In the genomic region with DNA sequence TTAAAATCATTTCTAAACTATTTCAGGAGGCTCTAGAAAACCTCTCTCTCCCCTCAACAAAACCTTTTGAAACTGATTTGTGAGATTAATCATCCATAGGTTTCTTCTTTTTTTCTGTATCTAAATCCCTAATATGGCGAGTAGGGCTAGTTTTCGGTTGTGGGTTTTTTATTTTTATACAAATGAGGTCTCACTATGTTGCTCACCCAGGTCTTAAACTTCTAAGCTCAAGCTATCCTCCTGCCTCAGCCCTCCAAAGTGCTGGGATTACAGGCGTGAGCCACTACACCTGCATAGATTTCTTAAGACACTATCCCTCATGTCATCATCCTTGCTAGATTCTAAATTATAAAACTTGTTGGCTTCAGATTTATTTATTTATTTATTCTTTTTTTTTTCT, we compare ENCODE assay signal across 37 cellular contexts.
"Had no signal": no experiment of that assay in that cellular context is flagged by ENCODE, and none has a peak within 500 bp of the region (broad histone marks: within the 10 kb centered on the region; RNA-seq: fewer than 3 reads in every experiment).

No MANE protein-coding gene starts in this region.

- H3K4me3 ChIP-seq: ascending aorta, cardiac muscle cell, colonic mucosa had no signal

- DNase-seq: activated B cell treated with CpG ODN at 0.5 μM for 24 hours; activated CD4-positive, alpha-beta memory T cell treated with anti-CD3 and anti-CD28 coated beads for 36 hours; activated CD4-positive, alpha-beta T cell treated with anti-CD3 and anti-CD28 coated beads for 4 hours; activated CD4-positive, alpha-beta T cell treated with anti-CD3 and anti-CD28 coated beads, Interleukin-2, amount 10 ng/mL, durations not matched to agents 24 days and 14 days; activated CD4-positive, alpha-beta T cell treated with anti-CD3 and anti-CD28 coated beads, Interleukin-2, amount 50 U/mL, for 1 hour; activated CD4-positive, alpha-beta T cell treated with anti-CD3 and anti-CD28 coated beads, Interleukin-2, amount 50 U/mL, for 4 hours; activated CD4-positive, CD25-positive, alpha-beta regulatory T cell treated with anti-CD3 and anti-CD28 coated beads, Interleukin-2, amount 50 U/mL, for 72 hours; activated CD8-positive, alpha-beta memory T cell treated with anti-CD3 and anti-CD28 coated beads, Interleukin-2, amount 50 U/mL, for 4 hours; activated CD8-positive, alpha-beta T cell treated with anti-CD3 and anti-CD28 coated beads for 36 hours; activated effector memory CD4-positive, alpha-beta T cell treated with Interleukin-2 at 50 U/mL for 16 hours; activated gamma-delta T cell; activated naive CD4-positive, alpha-beta T cell treated with anti-CD3 and anti-CD28 coated beads, Interleukin-2, amount 10 ng/mL, durations not matched to agents 7 days and 5 days; activated naive CD4-positive, alpha-beta T cell treated with Interleukin-2 at 50 U/mL for 16 hours; activated naive CD8-positive, alpha-beta T cell treated with anti-CD3 and anti-CD28 coated beads, Interleukin-2, amount 10 ng/mL, durations not matched to agents 7 days and 5 days; activated naive CD8-positive, alpha-beta T cell treated with anti-CD3 and anti-CD28 coated beads, Interleukin-2, amount 50 U/mL, for 24 hours; activated T-cell treated with anti-CD3 and anti-CD28 coated beads for 4 hours; activated T-cell treated with anti-CD3 and anti-CD28 coated beads, Interleukin-2, amount 50 U/mL, for 1 hour; activated T-cell treated with anti-CD3 and anti-CD28 coated beads, Interleukin-2, amount 50 U/mL, for 4 hours; activated T-cell treated with anti-CD3 and anti-CD28 coated beads, Interleukin-2, amount 50 U/mL, for 72 hours; amygdala; anterior cingulate cortex; caudate nucleus; cerebellar nuclear complex; colonic mucosa; T-helper 9 cell had no signal

- H3K27me3 Mint-ChIP-seq: activated B cell treated with CpG ODN at 0.5 μM for 24 hours; activated CD4-positive, alpha-beta memory T cell treated with anti-CD3 and anti-CD28 coated beads for 36 hours; activated CD4-positive, alpha-beta T cell treated with anti-CD3 and anti-CD28 coated beads, Interleukin-2, amount 10 ng/mL, durations not matched to agents 24 days and 14 days; activated CD8-positive, alpha-beta T cell treated with anti-CD3 and anti-CD28 coated beads for 36 hours; activated naive CD4-positive, alpha-beta T cell treated with anti-CD3 and anti-CD28 coated beads, Interleukin-2, amount 10 ng/mL, durations not matched to agents 7 days and 5 days; activated naive CD4-positive, alpha-beta T cell treated with anti-CD3 and anti-CD28 coated beads, Interleukin-2, amount 50 U/mL, for 24 hours; activated naive CD8-positive, alpha-beta T cell; activated naive CD8-positive, alpha-beta T cell treated with anti-CD3 and anti-CD28 coated beads, Interleukin-2, amount 10 ng/mL, durations not matched to agents 7 days and 5 days; activated naive CD8-positive, alpha-beta T cell treated with anti-CD3 and anti-CD28 coated beads, Interleukin-2, amount 50 U/mL, for 24 hours; brain; central memory CD8-positive, alpha-beta T cell had no signal

- H3K9me3 ChIP-seq: ascending aorta, colonic mucosa had no signal

- H3K27ac ChIP-seq: ascending aorta, cardiac muscle cell, colonic mucosa, VCaP had no signal

- H3K27ac Mint-ChIP-seq: activated B cell treated with CpG ODN at 0.5 μM for 24 hours; activated CD4-positive, alpha-beta memory T cell treated with anti-CD3 and anti-CD28 coated beads for 36 hours; activated CD4-positive, alpha-beta T cell treated with anti-CD3 and anti-CD28 coated beads, Interleukin-2, amount 10 ng/mL, durations not matched to agents 24 days and 14 days; activated CD8-positive, alpha-beta T cell treated with anti-CD3 and anti-CD28 coated beads for 36 hours; activated naive CD4-positive, alpha-beta T cell treated with anti-CD3 and anti-CD28 coated beads, Interleukin-2, amount 10 ng/mL, durations not matched to agents 7 days and 5 days; activated naive CD4-positive, alpha-beta T cell treated with anti-CD3 and anti-CD28 coated beads, Interleukin-2, amount 50 U/mL, for 24 hours; activated naive CD8-positive, alpha-beta T cell; activated naive CD8-positive, alpha-beta T cell treated with anti-CD3 and anti-CD28 coated beads, Interleukin-2, amount 10 ng/mL, durations not matched to agents 7 days and 5 days; activated naive CD8-positive, alpha-beta T cell treated with anti-CD3 and anti-CD28 coated beads, Interleukin-2, amount 50 U/mL, for 24 hours; activated T-cell treated with anti-CD3 and anti-CD28 coated beads, Interleukin-2, amount 50 U/mL, for 72 hours; activated T-helper 1 cell treated with anti-CD3 and anti-CD28 coated beads, Interleukin-12 subunit alpha, Interleukin-12 subunit beta, Interleukin-2, Interleukin-4 antibody, amounts not matched to agents 30 ng/mL and 10 ng/mL and 1 ng/mL, durations not matched to agents 14 hours and 24 hours and 36 hours; activated T-helper 2 cell treated with anti-CD3 and anti-CD28 coated beads, Interferon-gamma antibody, Interleukin-2, Interleukin-4, amounts not matched to agents 10 μg/mL and 5 μg/mL and 100 μg/mL, durations not matched to agents 14 hours and 24 hours and 36 hours; brain; T-helper 2 cell treated with Interferon-gamma antibody and Interleukin-4, amounts not matched to agents 5 μg/mL and 100 μg/mL, for 36 hours had no signal

- H3K9me3 Mint-ChIP-seq: activated B cell treated with CpG ODN at 0.5 μM for 24 hours; activated CD4-positive, alpha-beta memory T cell treated with anti-CD3 and anti-CD28 coated beads for 36 hours; activated CD8-positive, alpha-beta T cell treated with anti-CD3 and anti-CD28 coated beads for 36 hours; activated naive CD4-positive, alpha-beta T cell treated with anti-CD3 and anti-CD28 coated beads, Interleukin-2, amount 10 ng/mL, durations not matched to agents 7 days and 5 days; activated naive CD4-positive, alpha-beta T cell treated with anti-CD3 and anti-CD28 coated beads, Interleukin-2, amount 50 U/mL, for 24 hours; activated naive CD8-positive, alpha-beta T cell treated with anti-CD3 and anti-CD28 coated beads, Interleukin-2, amount 10 ng/mL, durations not matched to agents 7 days and 5 days; activated naive CD8-positive, alpha-beta T cell treated with anti-CD3 and anti-CD28 coated beads, Interleukin-2, amount 50 U/mL, for 24 hours; activated T-cell treated with anti-CD3 and anti-CD28 coated beads, Interleukin-2, amount 50 U/mL, for 4 hours; activated T-cell treated with anti-CD3 and anti-CD28 coated beads, Interleukin-2, amount 50 U/mL, for 72 hours; activated T-helper 1 cell treated with anti-CD3 and anti-CD28 coated beads, Interleukin-12 subunit alpha, Interleukin-12 subunit beta, Interleukin-2, Interleukin-4 antibody, amounts not matched to agents 30 ng/mL and 10 ng/mL and 1 ng/mL, durations not matched to agents 14 hours and 24 hours and 36 hours; activated T-helper 2 cell treated with anti-CD3 and anti-CD28 coated beads, Interferon-gamma antibody, Interleukin-2, Interleukin-4, amounts not matched to agents 10 μg/mL and 5 μg/mL and 100 μg/mL, durations not matched to agents 14 hours and 24 hours and 36 hours; brain; central memory CD8-positive, alpha-beta T cell; T-helper 2 cell treated with Interferon-gamma antibody and Interleukin-4, amounts not matched to agents 5 μg/mL and 100 μg/mL, for 36 hours had no signal

- H3K4me1 Mint-ChIP-seq: activated B cell treated with CpG ODN at 0.5 μM for 24 hours; activated naive CD4-positive, alpha-beta T cell treated with anti-CD3 and anti-CD28 coated beads, Interleukin-2, amount 10 ng/mL, durations not matched to agents 7 days and 5 days; activated naive CD4-positive, alpha-beta T cell treated with anti-CD3 and anti-CD28 coated beads, Interleukin-2, amount 50 U/mL, for 24 hours; activated naive CD8-positive, alpha-beta T cell treated with anti-CD3 and anti-CD28 coated beads, Interleukin-2, amount 10 ng/mL, durations not matched to agents 7 days and 5 days; activated naive CD8-positive, alpha-beta T cell treated with anti-CD3 and anti-CD28 coated beads, Interleukin-2, amount 50 U/mL, for 24 hours; central memory CD8-positive, alpha-beta T cell had no signal

- FAIRE-seq: bronchial epithelial cell, TTC549 had no signal

- H3K27me3 ChIP-seq: ascending aorta, cardiac muscle cell, colonic mucosa had no signal

- H3K4me3 Mint-ChIP-seq: activated B cell treated with CpG ODN at 0.5 μM for 24 hours; activated CD4-positive, alpha-beta memory T cell treated with anti-CD3 and anti-CD28 coated beads for 36 hours; activated CD4-positive, alpha-beta T cell treated with anti-CD3 and anti-CD28 coated beads, Interleukin-2, amount 10 ng/mL, durations not matched to agents 24 days and 14 days; activated CD8-positive, alpha-beta T cell treated with anti-CD3 and anti-CD28 coated beads for 36 hours; activated naive CD4-positive, alpha-beta T cell treated with anti-CD3 and anti-CD28 coated beads, Interleukin-2, amount 10 ng/mL, durations not matched to agents 7 days and 5 days; activated naive CD4-positive, alpha-beta T cell treated with anti-CD3 and anti-CD28 coated beads, Interleukin-2, amount 50 U/mL, for 24 hours; activated naive CD8-positive, alpha-beta T cell; activated naive CD8-positive, alpha-beta T cell treated with anti-CD3 and anti-CD28 coated beads, Interleukin-2, amount 10 ng/mL, durations not matched to agents 7 days and 5 days; activated naive CD8-positive, alpha-beta T cell treated with anti-CD3 and anti-CD28 coated beads, Interleukin-2, amount 50 U/mL, for 24 hours; activated T-cell treated with anti-CD3 and anti-CD28 coated beads, Interleukin-2, amount 50 U/mL, for 4 hours; activated T-cell treated with anti-CD3 and anti-CD28 coated beads, Interleukin-2, amount 50 U/mL, for 72 hours; activated T-helper 1 cell treated with anti-CD3 and anti-CD28 coated beads, Interleukin-12 subunit alpha, Interleukin-12 subunit beta, Interleukin-2, Interleukin-4 antibody, amounts not matched to agents 30 ng/mL and 10 ng/mL and 1 ng/mL, durations not matched to agents 14 hours and 24 hours and 36 hours; brain; central memory CD8-positive, alpha-beta T cell; T-helper 2 cell treated with Interferon-gamma antibody and Interleukin-4, amounts not matched to agents 5 μg/mL and 100 μg/mL, for 36 hours had no signal

- H3K36me3 ChIP-seq: colonic mucosa had no signal

- ATAC-seq: activated CD8-positive, alpha-beta T cell treated with anti-CD3 and anti-CD28 coated beads for 36 hours; activated naive CD8-positive, alpha-beta T cell treated with anti-CD3 and anti-CD28 coated beads, Interleukin-2, amount 50 U/mL, for 24 hours; activated T-cell treated with anti-CD3 and anti-CD28 coated beads, Interleukin-2, amount 50 U/mL, for 4 hours; activated T-cell treated with anti-CD3 and anti-CD28 coated beads, Interleukin-2, amount 50 U/mL, for 72 hours had no signal

- H3K4me1 ChIP-seq: ascending aorta, colonic mucosa had no signal
